24 cellular contexts compared by ENCODE assay signal in genomic region chrX:133988010-133988409, GRCh38. TPM values are rescaled to one million over a fixed set of nuclear protein-coding genes. Genes with fewer than 3 reads are reported as not detected.
"Had no signal": no experiment of that assay in that cellular context is flagged by ENCODE, and none has a peak within 500 bp of the region (broad histone marks: within the 10 kb centered on the region; RNA-seq: fewer than 3 reads in every experiment).

No MANE protein-coding gene starts in this region.

- H3K4me1 ChIP-seq: ascending aorta had no signal

- H3K36me3 ChIP-seq: ascending aorta, MG63 had no signal

- H3K27ac ChIP-seq: ascending aorta, body of pancreas had no signal

- H3K9me3 ChIP-seq: ascending aorta, body of pancreas, MG63 had no signal

- H3K27me3 ChIP-seq: ascending aorta, body of pancreas, MG63 had no signal

- ATAC-seq: activated CD8-positive, alpha-beta T cell treated with anti-CD3 and anti-CD28 coated beads, Interleukin-2, amount 10 ng/mL, durations not matched to agents 7 days and 5 days; body of pancreas; PC-3; WTC11 had no signal

- DNase-seq: activated CD4-positive, alpha-beta T cell treated with anti-CD3 and anti-CD28 coated beads for 48 hours; activated CD4-positive, alpha-beta T cell treated with anti-CD3 and anti-CD28 coated beads, Interleukin-2, amount 50 U/mL, for 4 hours; activated CD4-positive, CD25-positive, alpha-beta regulatory T cell treated with anti-CD3 and anti-CD28 coated beads, Interleukin-2, amount 50 U/mL, for 72 hours; activated CD8-positive, alpha-beta memory T cell treated with anti-CD3 and anti-CD28 coated beads, Interleukin-2, amount 50 U/mL, for 48 hours; activated CD8-positive, alpha-beta T cell treated with anti-CD3 and anti-CD28 coated beads, Interleukin-2, amount 10 ng/mL, durations not matched to agents 7 days and 5 days; activated effector memory CD4-positive, alpha-beta T cell treated with Interleukin-2 at 50 U/mL for 16 hours; activated naive CD4-positive, alpha-beta T cell; activated T-cell treated with anti-CD3 and anti-CD28 coated beads, Interleukin-2, amount 50 U/mL, for 1 hour; amniotic stem cell; body of pancreas; central memory CD4-positive, alpha-beta T cell; MG63; NCI-H1105; NCI-H146; NCI-H1930; NCI-H2107; NCI-H2171 treated with DMSO at 0.1 percent for 48 hours; NCI-H345; NCI-H510A; PC-3; SHP77 treated with DMSO at 0.1 percent for 48 hours had no signal

- FAIRE-seq: bronchial epithelial cell had no signal

- H3K4me3 ChIP-seq: ascending aorta, body of pancreas, MG63 had no signal

RNA-seq across cellular contexts. Expression of gene GPC3, which starts 2.6 kb away (rescaled TPM):
- total RNA-seq: PC-3 had no signal
